Comparison of ENCODE assay signal across 10 cellular contexts in genomic region chr17:81191116-81191515, GRCh38. TPM values are rescaled to one million over a fixed set of nuclear protein-coding genes. Genes with fewer than 3 reads are reported as not detected.
"Had no signal": no experiment of that assay in that cellular context is flagged by ENCODE, and none has a peak within 500 bp of the region (broad histone marks: within the 10 kb centered on the region; RNA-seq: fewer than 3 reads in every experiment).

No MANE protein-coding gene starts in this region.

- FAIRE-seq: H1, H54, HTR-8/SVneo had no signal

- H3K4me3 ChIP-seq: GM23338 had no signal

- DNase-seq: H9, HCEC 1CT, IMR-90, KBM-7 had no signal

- H3K9ac ChIP-seq: KMS-11 had no signal

- H2AFZ ChIP-seq: GM23338 had no signal

- H3K27ac ChIP-seq: KMS-11 had no signal

- H3K4me2 ChIP-seq: GM23338, KMS-11 had no signal

- ATAC-seq: GM23338 had no signal

RNA-seq across cellular contexts. Expression of gene PVALEF, which starts 25.8 kb away (rescaled TPM):
- total RNA-seq: GM23338, H1, H9, HT-29, IMR-90 had no signal
- polyA plus RNA-seq: GM23338, IMR-90 had no signal
